1 cellular context compared by ENCODE assay signal in the genomic region with DNA sequence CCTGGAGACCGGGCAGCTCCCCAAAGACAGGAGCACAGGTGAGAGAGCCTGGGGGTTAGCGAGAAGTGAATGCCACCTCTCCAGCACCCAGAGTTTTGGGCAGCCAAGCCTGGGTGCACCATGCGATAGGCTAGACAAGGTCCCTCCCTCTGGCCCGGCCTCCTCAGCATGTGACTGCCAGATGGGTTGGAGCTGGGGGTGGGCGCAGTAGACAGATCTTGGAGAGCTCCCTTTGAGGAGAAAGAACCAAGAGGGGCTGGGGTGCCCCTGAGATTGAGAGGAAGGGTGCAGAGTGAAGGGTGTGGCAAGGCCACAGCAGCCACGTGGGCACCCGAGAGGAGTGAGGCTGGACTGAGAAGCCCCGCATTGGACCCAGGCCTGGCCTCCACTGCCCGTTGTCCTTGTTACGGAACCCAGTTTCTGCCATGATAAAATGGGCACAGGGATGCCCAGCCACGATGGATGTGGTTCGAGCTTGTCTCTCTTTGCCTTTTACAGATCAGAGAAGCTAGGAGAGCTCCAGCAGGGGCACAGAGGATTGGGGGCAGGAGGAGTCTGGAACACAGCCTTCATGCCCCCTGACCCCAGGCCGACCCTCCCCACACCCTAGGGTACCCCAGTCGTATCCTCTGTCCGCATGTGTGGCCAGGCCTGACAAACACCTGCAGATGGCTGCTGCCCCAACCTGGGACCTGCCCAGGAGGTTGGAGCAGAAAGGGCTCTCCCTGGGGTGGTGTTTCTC.
TF ChIP-seq lines count a peak whose summit lies in the region.

No MANE protein-coding gene starts in this region.

TF ChIP-seq in H1, 55 proteins besides CTCF, POLR2A, EP300 and RAD21:
- TF ChIP-seq HDAC2 (IDR thresholded peaks at IDR 0.05; ENCODE audit: borderline replicate concordance in 1 of 2, low read depth in 2 of 2, low read length in 2 of 2) (no peak), RXRA (IDR thresholded peaks at IDR 0.05; ENCODE audit: insufficient read depth, low read depth, low read length) (no peak), SIX5 (IDR thresholded peaks at IDR 0.05; ENCODE audit: low read depth, low read length) (no peak), GTF2F1 (IDR thresholded peaks at IDR 0.05; ENCODE audit: borderline replicate concordance, low read depth, low read length) (no peak), SAP30 (IDR thresholded peaks at IDR 0.05; ENCODE audit: insufficient read depth, insufficient replicate concordance, low read length) (no peak), SIRT6 (IDR thresholded peaks at IDR 0.05; ENCODE audit: low read length) (no peak), POU5F1 (IDR thresholded peaks at IDR 0.05; ENCODE audit: low read depth, low read length) (no peak), CREB1 (IDR thresholded peaks at IDR 0.05) (no peak), TEAD4 (IDR thresholded peaks at IDR 0.05; ENCODE audit: low read depth, low read length) (no peak), CTBP2 (IDR thresholded peaks at IDR 0.05; ENCODE audit: borderline replicate concordance, insufficient read depth, insufficient read length, low read length) (no peak), SP2 (IDR thresholded peaks at IDR 0.05; ENCODE audit: low read length) (no peak), ASH2L (IDR thresholded peaks at IDR 0.05; ENCODE audit: low read length) (no peak), TAF1 (IDR thresholded peaks at IDR 0.05; ENCODE audit: low read depth, low read length) (no peak)
- TF ChIP-seq, protein P1, sequence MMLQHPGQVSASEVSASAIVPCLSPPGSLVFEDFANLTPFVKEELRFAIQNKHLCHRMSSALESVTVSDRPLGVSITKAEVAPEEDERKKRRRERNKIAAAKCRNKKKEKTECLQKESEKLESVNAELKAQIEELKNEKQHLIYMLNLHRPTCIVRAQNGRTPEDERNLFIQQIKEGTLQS (IDR thresholded peaks at IDR 0.05; ENCODE audit: insufficient read depth, low read depth, low read length): no peak
TF ChIP-seq in H1: peak in this region for 0.
